ENCODE assay signal across 1 cellular context in the genomic region with DNA sequence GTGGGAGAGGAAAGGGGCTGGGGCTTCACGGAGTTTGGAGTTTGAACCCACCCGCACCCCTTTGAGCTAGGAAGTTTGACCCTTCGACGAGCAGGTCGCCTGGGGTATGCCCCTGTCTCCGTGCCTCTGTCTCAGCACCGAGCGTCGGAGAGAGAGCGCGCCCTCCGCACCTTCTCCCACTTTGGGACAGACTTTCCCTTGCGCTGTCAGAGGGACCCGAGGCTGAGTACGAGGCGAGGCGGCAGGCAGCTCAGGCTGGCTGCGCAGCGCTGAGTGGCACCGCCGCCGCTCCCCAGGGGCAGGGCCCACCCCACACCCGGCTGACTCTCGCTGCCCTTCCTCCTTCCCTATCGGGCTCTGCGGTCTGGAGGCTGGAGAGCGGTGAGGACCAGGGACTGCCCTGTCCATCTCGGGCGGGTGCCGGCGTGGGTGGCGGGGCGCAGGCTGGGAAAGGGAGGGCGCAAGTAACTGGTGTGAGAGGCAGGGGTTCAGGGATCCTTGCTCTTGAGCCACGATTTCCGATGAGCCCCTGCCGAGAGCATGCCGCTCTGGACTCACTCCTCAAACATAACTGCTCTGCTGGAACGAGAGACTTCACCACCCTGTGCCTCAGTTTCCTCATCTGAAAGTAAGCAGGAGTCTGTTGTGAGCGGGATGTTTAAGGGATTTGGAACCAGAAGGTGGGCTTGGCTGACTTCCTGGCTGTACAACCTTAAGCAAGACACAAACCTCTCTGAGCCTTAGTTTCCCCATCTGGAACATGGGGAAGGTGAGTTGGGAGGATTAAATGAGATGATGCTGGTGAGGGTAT.
TF ChIP-seq lines count a peak whose summit lies in the region.

No MANE protein-coding gene starts in this region.

TF ChIP-seq in HepG2, 621 proteins besides CTCF, POLR2A, EP300 and RAD21 (continued from another document and continues in another):
- TF ChIP-seq, protein P1, sequence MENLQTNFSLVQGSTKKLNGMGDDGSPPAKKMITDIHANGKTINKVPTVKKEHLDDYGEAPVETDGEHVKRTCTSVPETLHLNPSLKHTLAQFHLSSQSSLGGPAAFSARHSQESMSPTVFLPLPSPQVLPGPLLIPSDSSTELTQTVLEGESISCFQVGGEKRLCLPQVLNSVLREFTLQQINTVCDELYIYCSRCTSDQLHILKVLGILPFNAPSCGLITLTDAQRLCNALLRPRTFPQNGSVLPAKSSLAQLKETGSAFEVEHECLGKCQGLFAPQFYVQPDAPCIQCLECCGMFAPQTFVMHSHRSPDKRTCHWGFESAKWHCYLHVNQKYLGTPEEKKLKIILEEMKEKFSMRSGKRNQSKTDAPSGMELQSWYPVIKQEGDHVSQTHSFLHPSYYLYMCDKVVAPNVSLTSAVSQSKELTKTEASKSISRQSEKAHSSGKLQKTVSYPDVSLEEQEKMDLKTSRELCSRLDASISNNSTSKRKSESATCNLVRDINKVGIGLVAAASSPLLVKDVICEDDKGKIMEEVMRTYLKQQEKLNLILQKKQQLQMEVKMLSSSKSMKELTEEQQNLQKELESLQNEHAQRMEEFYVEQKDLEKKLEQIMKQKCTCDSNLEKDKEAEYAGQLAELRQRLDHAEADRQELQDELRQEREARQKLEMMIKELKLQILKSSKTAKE (CRISPR knock-in tag; IDR thresholded peaks at IDR 0.05; ENCODE audit: borderline replicate concordance): no peak
- no peak for TF ChIP-seq TFDP1 (CRISPR knock-in tag; IDR thresholded peaks at IDR 0.05; ENCODE audit: borderline replicate concordance)
- no peak for TF ChIP-seq STAT6 (CRISPR knock-in tag; IDR thresholded peaks at IDR 0.05; ENCODE audit: borderline replicate concordance)
- TF ChIP-seq ZNF670 (CRISPR knock-in tag; IDR thresholded peaks at IDR 0.05; ENCODE audit: borderline replicate concordance): no peak
- no peak for TF ChIP-seq JUNB (CRISPR knock-in tag; IDR thresholded peaks at IDR 0.05; ENCODE audit: borderline replicate concordance)
- no peak for TF ChIP-seq ELF1 (CRISPR knock-in tag; IDR thresholded peaks at IDR 0.05)
- TF ChIP-seq SETDB1 (CRISPR knock-in tag; IDR thresholded peaks at IDR 0.05; ENCODE audit: borderline replicate concordance): no peak
- TF ChIP-seq CBX1 (IDR thresholded peaks at IDR 0.05; ENCODE audit: low read depth): no peak
- no peak for TF ChIP-seq SP5 (CRISPR knock-in tag; IDR thresholded peaks at IDR 0.05; ENCODE audit: borderline replicate concordance, low read depth)
- TF ChIP-seq ZNF775 (CRISPR knock-in tag; IDR thresholded peaks at IDR 0.05; ENCODE audit: borderline replicate concordance): no peak
- TF ChIP-seq ZNF572 (CRISPR knock-in tag; IDR thresholded peaks at IDR 0.05): no peak
- TF ChIP-seq, protein P2, sequence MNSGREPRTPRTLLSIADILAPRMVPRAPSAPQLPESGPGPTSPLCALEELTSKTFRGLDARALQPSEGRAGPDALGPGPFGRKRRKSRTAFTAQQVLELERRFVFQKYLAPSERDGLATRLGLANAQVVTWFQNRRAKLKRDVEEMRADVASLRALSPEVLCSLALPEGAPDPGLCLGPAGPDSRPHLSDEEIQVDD (CRISPR knock-in tag; IDR thresholded peaks at IDR 0.05; ENCODE audit: borderline replicate concordance): no peak
- TF ChIP-seq MTA3 (CRISPR knock-in tag; IDR thresholded peaks at IDR 0.05): no peak
- no peak for TF ChIP-seq ZNF740 (CRISPR knock-in tag; IDR thresholded peaks at IDR 0.05)
- TF ChIP-seq TBL1XR1 (IDR thresholded peaks at IDR 0.05; ENCODE audit: borderline replicate concordance, low read length, partially characterized antibody): no peak
- TF ChIP-seq SMAD3 (CRISPR knock-in tag; IDR thresholded peaks at IDR 0.05): no peak
- TF ChIP-seq ZNF782 (CRISPR knock-in tag; IDR thresholded peaks at IDR 0.05; ENCODE audit: borderline replicate concordance): no peak
- TF ChIP-seq GLI4 (CRISPR knock-in tag; IDR thresholded peaks at IDR 0.05; ENCODE audit: borderline replicate concordance): no peak
- no peak for TF ChIP-seq RBM39 (IDR thresholded peaks at IDR 0.05; ENCODE audit: low read depth, low read length, poor library complexity, severe bottlenecking)
- no peak for TF ChIP-seq ISL2 (CRISPR knock-in tag; IDR thresholded peaks at IDR 0.05)
- TF ChIP-seq, protein P3, sequence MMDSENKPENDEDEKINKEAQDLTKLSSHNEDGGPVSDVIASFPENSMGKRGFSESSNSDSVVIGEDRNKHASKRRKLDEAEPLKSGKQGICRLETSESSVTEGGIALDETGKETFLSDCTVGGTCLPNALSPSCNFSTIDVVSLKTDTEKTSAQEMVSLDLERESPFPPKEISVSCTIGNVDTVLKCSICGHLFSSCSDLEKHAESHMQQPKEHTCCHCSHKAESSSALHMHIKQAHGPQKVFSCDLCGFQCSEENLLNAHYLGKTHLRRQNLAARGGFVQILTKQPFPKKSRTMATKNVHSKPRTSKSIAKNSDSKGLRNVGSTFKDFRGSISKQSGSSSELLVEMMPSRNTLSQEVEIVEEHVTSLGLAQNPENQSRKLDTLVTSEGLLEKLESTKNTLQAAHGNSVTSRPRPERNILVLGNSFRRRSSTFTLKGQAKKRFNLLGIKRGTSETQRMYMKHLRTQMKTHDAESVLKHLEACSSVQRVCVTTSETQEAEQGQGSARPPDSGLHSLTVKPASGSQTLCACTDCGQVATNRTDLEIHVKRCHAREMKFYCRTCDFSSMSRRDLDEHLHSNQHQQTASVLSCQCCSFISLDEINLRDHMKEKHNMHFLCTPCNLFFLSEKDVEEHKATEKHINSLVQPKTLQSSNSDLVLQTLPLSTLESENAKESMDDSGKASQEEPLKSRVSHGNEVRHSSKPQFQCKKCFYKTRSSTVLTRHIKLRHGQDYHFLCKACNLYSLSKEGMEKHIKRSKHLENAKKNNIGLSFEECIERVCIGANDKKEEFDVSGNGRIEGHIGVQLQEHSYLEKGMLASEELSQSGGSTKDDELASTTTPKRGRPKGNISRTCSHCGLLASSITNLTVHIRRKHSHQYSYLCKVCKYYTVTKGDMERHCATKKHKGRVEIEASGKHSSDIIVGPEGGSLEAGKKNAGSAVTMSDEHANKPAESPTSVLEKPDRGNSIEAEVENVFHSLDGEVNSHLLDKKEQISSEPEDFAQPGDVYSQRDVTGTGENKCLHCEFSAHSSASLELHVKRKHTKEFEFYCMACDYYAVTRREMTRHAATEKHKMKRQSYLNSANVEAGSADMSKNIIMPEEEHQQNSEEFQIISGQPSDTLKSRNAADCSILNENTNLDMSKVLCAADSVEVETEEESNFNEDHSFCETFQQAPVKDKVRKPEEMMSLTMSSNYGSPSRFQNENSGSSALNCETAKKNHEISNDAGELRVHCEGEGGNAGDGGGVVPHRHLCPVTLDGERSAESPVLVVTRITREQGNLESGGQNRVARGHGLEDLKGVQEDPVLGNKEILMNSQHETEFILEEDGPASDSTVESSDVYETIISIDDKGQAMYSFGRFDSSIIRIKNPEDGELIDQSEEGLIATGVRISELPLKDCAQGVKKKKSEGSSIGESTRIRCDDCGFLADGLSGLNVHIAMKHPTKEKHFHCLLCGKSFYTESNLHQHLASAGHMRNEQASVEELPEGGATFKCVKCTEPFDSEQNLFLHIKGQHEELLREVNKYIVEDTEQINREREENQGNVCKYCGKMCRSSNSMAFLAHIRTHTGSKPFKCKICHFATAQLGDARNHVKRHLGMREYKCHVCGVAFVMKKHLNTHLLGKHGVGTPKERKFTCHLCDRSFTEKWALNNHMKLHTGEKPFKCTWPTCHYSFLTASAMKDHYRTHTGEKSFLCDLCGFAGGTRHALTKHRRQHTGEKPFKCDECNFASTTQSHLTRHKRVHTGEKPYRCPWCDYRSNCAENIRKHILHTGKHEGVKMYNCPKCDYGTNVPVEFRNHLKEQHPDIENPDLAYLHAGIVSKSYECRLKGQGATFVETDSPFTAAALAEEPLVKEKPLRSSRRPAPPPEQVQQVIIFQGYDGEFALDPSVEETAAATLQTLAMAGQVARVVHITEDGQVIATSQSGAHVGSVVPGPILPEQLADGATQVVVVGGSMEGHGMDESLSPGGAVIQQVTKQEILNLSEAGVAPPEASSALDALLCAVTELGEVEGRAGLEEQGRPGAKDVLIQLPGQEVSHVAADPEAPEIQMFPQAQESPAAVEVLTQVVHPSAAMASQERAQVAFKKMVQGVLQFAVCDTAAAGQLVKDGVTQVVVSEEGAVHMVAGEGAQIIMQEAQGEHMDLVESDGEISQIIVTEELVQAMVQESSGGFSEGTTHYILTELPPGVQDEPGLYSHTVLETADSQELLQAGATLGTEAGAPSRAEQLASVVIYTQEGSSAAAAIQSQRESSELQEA (CRISPR knock-in tag; IDR thresholded peaks at IDR 0.05; ENCODE audit: not compliant biosample characterization): no peak
- 0 out of 2 replicates have a peak, but pooled peaks have one; percentile 71 for TF ChIP-seq ZNF550 (CRISPR knock-in tag; IDR thresholded peaks at IDR 0.05; ENCODE audit: borderline replicate concordance)
- no peak for TF ChIP-seq ERF (CRISPR knock-in tag; IDR thresholded peaks at IDR 0.05)
- TF ChIP-seq FOSL1 (CRISPR knock-in tag; IDR thresholded peaks at IDR 0.05; ENCODE audit: borderline replicate concordance): no peak
- TF ChIP-seq ZNF562 (CRISPR knock-in tag; IDR thresholded peaks at IDR 0.05; ENCODE audit: borderline replicate concordance): no peak
- TF ChIP-seq, protein P4, sequence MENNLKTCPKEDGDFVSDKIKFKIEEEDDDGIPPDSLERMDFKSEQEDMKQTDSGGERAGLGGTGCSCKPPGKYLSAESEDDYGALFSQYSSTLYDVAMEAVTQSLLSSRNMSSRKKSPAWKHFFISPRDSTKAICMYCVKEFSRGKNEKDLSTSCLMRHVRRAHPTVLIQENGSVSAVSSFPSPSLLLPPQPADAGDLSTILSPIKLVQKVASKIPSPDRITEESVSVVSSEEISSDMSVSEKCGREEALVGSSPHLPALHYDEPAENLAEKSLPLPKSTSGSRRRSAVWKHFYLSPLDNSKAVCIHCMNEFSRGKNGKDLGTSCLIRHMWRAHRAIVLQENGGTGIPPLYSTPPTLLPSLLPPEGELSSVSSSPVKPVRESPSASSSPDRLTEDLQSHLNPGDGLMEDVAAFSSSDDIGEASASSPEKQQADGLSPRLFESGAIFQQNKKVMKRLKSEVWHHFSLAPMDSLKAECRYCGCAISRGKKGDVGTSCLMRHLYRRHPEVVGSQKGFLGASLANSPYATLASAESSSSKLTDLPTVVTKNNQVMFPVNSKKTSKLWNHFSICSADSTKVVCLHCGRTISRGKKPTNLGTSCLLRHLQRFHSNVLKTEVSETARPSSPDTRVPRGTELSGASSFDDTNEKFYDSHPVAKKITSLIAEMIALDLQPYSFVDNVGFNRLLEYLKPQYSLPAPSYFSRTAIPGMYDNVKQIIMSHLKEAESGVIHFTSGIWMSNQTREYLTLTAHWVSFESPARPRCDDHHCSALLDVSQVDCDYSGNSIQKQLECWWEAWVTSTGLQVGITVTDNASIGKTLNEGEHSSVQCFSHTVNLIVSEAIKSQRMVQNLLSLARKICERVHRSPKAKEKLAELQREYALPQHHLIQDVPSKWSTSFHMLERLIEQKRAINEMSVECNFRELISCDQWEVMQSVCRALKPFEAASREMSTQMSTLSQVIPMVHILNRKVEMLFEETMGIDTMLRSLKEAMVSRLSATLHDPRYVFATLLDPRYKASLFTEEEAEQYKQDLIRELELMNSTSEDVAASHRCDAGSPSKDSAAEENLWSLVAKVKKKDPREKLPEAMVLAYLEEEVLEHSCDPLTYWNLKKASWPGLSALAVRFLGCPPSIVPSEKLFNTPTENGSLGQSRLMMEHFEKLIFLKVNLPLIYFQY (CRISPR knock-in tag; IDR thresholded peaks at IDR 0.05; ENCODE audit: borderline replicate concordance): no peak
- TF ChIP-seq ZNF619 (CRISPR knock-in tag; IDR thresholded peaks at IDR 0.05): no peak
- TF ChIP-seq CAMTA2 (CRISPR knock-in tag; IDR thresholded peaks at IDR 0.05; ENCODE audit: borderline replicate concordance): no peak
- TF ChIP-seq ZNF678 (CRISPR knock-in tag; IDR thresholded peaks at IDR 0.05): no peak
- no peak for TF ChIP-seq ZNF746 (CRISPR knock-in tag; IDR thresholded peaks at IDR 0.05)
- TF ChIP-seq HNF4A (CRISPR knock-in tag; IDR thresholded peaks at IDR 0.05): no peak
- TF ChIP-seq, protein P5, sequence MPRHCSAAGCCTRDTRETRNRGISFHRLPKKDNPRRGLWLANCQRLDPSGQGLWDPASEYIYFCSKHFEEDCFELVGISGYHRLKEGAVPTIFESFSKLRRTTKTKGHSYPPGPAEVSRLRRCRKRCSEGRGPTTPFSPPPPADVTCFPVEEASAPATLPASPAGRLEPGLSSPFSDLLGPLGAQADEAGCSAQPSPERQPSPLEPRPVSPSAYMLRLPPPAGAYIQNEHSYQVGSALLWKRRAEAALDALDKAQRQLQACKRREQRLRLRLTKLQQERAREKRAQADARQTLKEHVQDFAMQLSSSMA (CRISPR knock-in tag; IDR thresholded peaks at IDR 0.05): no peak
- no peak for TF ChIP-seq MNT (IDR thresholded peaks at IDR 0.05)
